14 cellular contexts compared by ENCODE assay signal in the genomic region with DNA sequence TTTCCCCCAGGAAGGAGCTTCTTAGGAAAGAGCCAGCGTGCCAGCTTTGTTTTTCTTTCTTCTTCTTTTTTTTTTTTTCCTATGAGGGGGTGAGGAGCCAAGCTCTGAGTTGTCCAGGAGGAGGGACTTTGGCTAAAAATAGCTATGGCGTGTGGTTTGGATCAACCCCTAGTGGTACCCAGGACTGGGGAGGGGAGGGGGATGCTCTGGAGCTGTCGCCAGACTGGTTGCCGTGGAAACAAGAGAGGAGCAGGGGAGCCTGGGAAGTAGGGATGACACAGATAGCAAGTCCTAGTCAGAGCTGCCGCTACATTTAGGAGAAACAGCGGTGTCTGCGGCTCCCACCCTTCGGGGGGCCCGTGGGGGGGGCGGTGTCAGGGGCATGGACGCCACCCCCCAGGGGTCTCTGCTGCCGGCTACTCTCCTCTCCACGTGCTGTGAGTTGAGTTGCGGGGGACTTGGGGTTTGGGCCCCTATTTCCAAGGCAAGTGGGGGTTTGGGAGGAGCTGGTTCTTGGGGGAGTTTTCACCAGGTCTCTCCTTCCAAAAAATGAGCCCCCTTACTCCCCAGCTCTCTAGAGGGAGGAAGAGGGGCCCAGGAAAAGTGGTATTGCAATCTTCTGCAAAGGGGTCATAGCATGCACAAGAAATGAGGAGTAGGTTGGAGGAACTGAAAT. TPM values are rescaled to one million over a fixed set of nuclear protein-coding genes. Genes with fewer than 3 reads are reported as not detected.
DNase-seq lines count a peak whose midpoint lies in the region; ATAC-seq and TF ChIP-seq lines count a peak whose summit lies in the region.
"Had no signal": no experiment of that assay in that cellular context is flagged by ENCODE, and none has a peak within 500 bp of the region (broad histone marks: within the 10 kb centered on the region; RNA-seq: fewer than 3 reads in every experiment).

A gene (plus strand): TSS at position 278 of the 676 bp plus-strand sequence. CDS start 2,493 bp downstream, outside the sequence.

- ATAC-seq in HG02970 (IDR thresholded peaks at IDR 0.05; ENCODE audit: low FRiP score, unreplicated experiment) (no peak), HG02840 (IDR thresholded peaks at IDR 0.05; ENCODE audit: low FRiP score, unreplicated experiment) (no peak)

- H3K9me3 ChIP-seq in GM23248 (ENCODE audit: low read depth) (no peaks in the 10 kb centered on the region), fibroblast of lung (ENCODE audit: control insufficient read depth, insufficient read depth, low read depth, low read length) (no peaks in the 10 kb centered on the region), osteoblast (ENCODE audit: low read depth, low read length) (no peaks in the 10 kb centered on the region)

- H3K4me3 ChIP-seq in GM23248 (no peak within 1 kb of the TSS), fibroblast of lung (replicated peaks in 1 of 4; ENCODE audit: control extremely low read depth in 1 of 4, insufficient read depth in 1 of 4, low read depth in 3 of 4, low read length in 4 of 4) (no peak within 1 kb of the TSS), osteoblast (ENCODE audit: insufficient read depth, low read length) (no peak within 1 kb of the TSS)
- H3K4me3 ChIP-seq: skin epidermis had no signal

- CTCF ChIA-PET in activated naive CD4-positive, alpha-beta T cell treated with anti-CD3 and anti-CD28 coated beads, Interleukin-2, amount 10 ng/mL, durations not matched to agents 7 days and 5 days (lab: Charles Lee): interaction anchor here (0.7 to 13.8 kb wide), 10 partner anchors 9 to 171 kb away, joined by 3 to 210 read pairs (median 4); no protein-coding TSS in a partner anchor

- DNase-seq in GM23248 (peak; percentile 48), NCI-H2227 (lab: John Stamatoyannopoulos, UW; ENCODE audit: unreplicated experiment) (peak; percentile 90), fibroblast of lung (ENCODE audit: low read depth in 2 of 2) (peak; percentile 25 to 37), osteoblast (ENCODE audit: insufficient read length, low spot score, missing footprints) (peak; percentile 96), CD1c-positive myeloid dendritic cell (ENCODE audit: extremely low spot score) (no peak)
- DNase-seq in activated naive CD4-positive, alpha-beta T cell treated with anti-CD3 and anti-CD28 coated beads, Interleukin-2, amount 10 ng/mL, durations not matched to agents 7 days and 5 days: no peak
- DNase-seq: activated CD4-positive, CD25-positive, alpha-beta regulatory T cell treated with anti-CD3 and anti-CD28 coated beads, Interleukin-2, amount 50 U/mL, for 72 hours; dermis blood vessel endothelial cell; IMR-90; NCI-H446 treated with DMSO at 0.1 percent for 48 hours had no signal

- peaks cover 12% of the 10 kb centered on the region for H3K4me1 Mint-ChIP-seq in activated naive CD4-positive, alpha-beta T cell treated with anti-CD3 and anti-CD28 coated beads, Interleukin-2, amount 10 ng/mL, durations not matched to agents 7 days and 5 days

- H3K27ac Mint-ChIP-seq in activated naive CD4-positive, alpha-beta T cell treated with anti-CD3 and anti-CD28 coated beads, Interleukin-2, amount 10 ng/mL, durations not matched to agents 7 days and 5 days: no peak within 1 kb of the TSS

- no peak within 1 kb of the TSS for H3K27ac ChIP-seq in GM23248
- no peak within 1 kb of the TSS for H3K27ac ChIP-seq in fibroblast of lung (ENCODE audit: insufficient read depth, low read length)
- H3K27ac ChIP-seq in osteoblast (ENCODE audit: low read depth, low read length): no peak within 1 kb of the TSS
- H3K27ac ChIP-seq: skin epidermis had no signal

- no peaks in the 10 kb centered on the region for H3K4me1 ChIP-seq in GM23248 (ENCODE audit: insufficient read depth)
- H3K4me1 ChIP-seq in fibroblast of lung (ENCODE audit: control insufficient read depth, extremely low read depth, insufficient read depth, low read length): no peaks in the 10 kb centered on the region
- peaks cover 4% of the 10 kb centered on the region for H3K4me1 ChIP-seq in osteoblast (ENCODE audit: insufficient read depth, low read length)

- H3K4me3 Mint-ChIP-seq in activated naive CD4-positive, alpha-beta T cell treated with anti-CD3 and anti-CD28 coated beads, Interleukin-2, amount 10 ng/mL, durations not matched to agents 7 days and 5 days: no peak within 1 kb of the TSS

- H2AFZ ChIP-seq in GM23248 (no peak within 1 kb of the TSS), fibroblast of lung (ENCODE audit: low read length) (no peak within 1 kb of the TSS), osteoblast (ENCODE audit: low read length) (no peak within 1 kb of the TSS)

- peaks cover 2% of the 10 kb centered on the region for H3K36me3 Mint-ChIP-seq in activated naive CD4-positive, alpha-beta T cell treated with anti-CD3 and anti-CD28 coated beads, Interleukin-2, amount 10 ng/mL, durations not matched to agents 7 days and 5 days

- in situ Hi-C loops in GM23248 (cut with MboI): no loop called here

- H4K20me1 ChIP-seq in GM23248 (ENCODE audit: insufficient read depth) (no peaks in the 10 kb centered on the region), fibroblast of lung (ENCODE audit: control insufficient read depth, extremely low read depth, insufficient read depth, low read length) (no peaks in the 10 kb centered on the region), osteoblast (ENCODE audit: insufficient read depth, low read length) (no peaks in the 10 kb centered on the region)

- no peaks in the 10 kb centered on the region for H3F3A ChIP-seq in GM23248 (ENCODE audit: insufficient read depth)

- peaks cover 61% of the 10 kb centered on the region for H3K27me3 Mint-ChIP-seq in activated naive CD4-positive, alpha-beta T cell treated with anti-CD3 and anti-CD28 coated beads, Interleukin-2, amount 10 ng/mL, durations not matched to agents 7 days and 5 days

- no peaks in the 10 kb centered on the region for H3K9me3 Mint-ChIP-seq in activated naive CD4-positive, alpha-beta T cell treated with anti-CD3 and anti-CD28 coated beads, Interleukin-2, amount 10 ng/mL, durations not matched to agents 7 days and 5 days

- TF ChIP-seq CTCF in fibroblast of lung (conservative IDR thresholded peaks at IDR 0.05 in 1 of 2, IDR thresholded peaks at IDR 0.05 in 1 of 2; ENCODE audit: low read depth in 1 of 2, low read length in 2 of 2) (no peak), osteoblast (IDR thresholded peaks at IDR 0.05; ENCODE audit: extremely low read depth, low read depth, low read length) (no peak)

- no peaks in the 10 kb centered on the region for H3K79me2 ChIP-seq in GM23248 (ENCODE audit: insufficient read depth)
- no peaks in the 10 kb centered on the region for H3K79me2 ChIP-seq in fibroblast of lung (ENCODE audit: control insufficient read depth, insufficient read depth, low read length)
- H3K79me2 ChIP-seq in osteoblast (ENCODE audit: insufficient read depth, low read length): no peaks in the 10 kb centered on the region

- 24 to 25% methylated on average over 14 of the region's 14 CpGs for WGBS in GM23248 (ENCODE audit: low coverage in 1 of 2, low lambda C conversion rate in 2 of 2, missing lambda C conversion rate in 2 of 2), 2 experiments

- H3K4me2 ChIP-seq in GM23248 (ENCODE audit: unreplicated experiment) (no peak within 1 kb of the TSS), fibroblast of lung (ENCODE audit: extremely low read depth, insufficient read depth, low read length) (no peak within 1 kb of the TSS), osteoblast (ENCODE audit: insufficient read depth, low read length) (peak within 1 kb of the TSS; percentile 29)

- H3K36me3 ChIP-seq in GM23248 (ENCODE audit: low read depth) (no peaks in the 10 kb centered on the region), fibroblast of lung (ENCODE audit: control insufficient read depth, insufficient read depth, low read length) (no peaks in the 10 kb centered on the region), osteoblast (ENCODE audit: insufficient read depth, low read length) (no peaks in the 10 kb centered on the region)

- H3K9ac ChIP-seq in GM23248: no peak within 1 kb of the TSS
- no peak within 1 kb of the TSS for H3K9ac ChIP-seq in fibroblast of lung (ENCODE audit: insufficient read depth, low read length)

- no peaks in the 10 kb centered on the region for H3K9me2 ChIP-seq in GM23248 (ENCODE audit: insufficient read depth)

- H3K27me3 ChIP-seq in GM23248 (replicated peaks; ENCODE audit: insufficient read depth) (peaks cover 51% of the 10 kb centered on the region), fibroblast of lung (ENCODE audit: control insufficient read depth, insufficient read depth, low read length) (peaks cover 35% of the 10 kb centered on the region), osteoblast (ENCODE audit: insufficient read depth, low read length) (peaks cover 62% of the 10 kb centered on the region)

RNA-seq across cellular contexts. Expression of the gene that starts here (rescaled TPM):
- total RNA-seq in GM23248 (2014; rRNA removed; shearing (Covaris generic)): 0.13 TPM in 1 of 2 replicates, not detected in the other
- polyA plus RNA-seq in GM23248 (2016; fragmentation: Nextera tagmentation; extraction: Ambion mirVana) (not detected in 2 replicates), fibroblast of lung (not detected in 2 replicates)
- total RNA-seq in fibroblast of lung (under 0.01 TPM in 2 replicates), osteoblast (not detected in 2 replicates)
- not detected in 2 replicates for polyA plus RNA-seq in fibroblast of lung (2012)
- polyA minus RNA-seq in fibroblast of lung (ENCODE audit: low replicate concordance): not detected in 2 replicates
- total RNA-seq: dermis blood vessel endothelial cell, IMR-90, mucosa of gallbladder had no signal
- polyA plus RNA-seq: IMR-90 had no signal

Comparison
In these comparisons a context has a peak if more than half of its experiments do, and no peak if none do; other contexts are left out.
1. Peak in DNase-seq in GM23248; RNA of the gene not detected or under 1 TPM.
2. Peak in DNase-seq in fibroblast of lung; RNA of the gene not detected or under 1 TPM.
3. Peak in DNase-seq and H3K4me2 ChIP-seq in osteoblast; RNA of the gene not detected or under 1 TPM.